21 cellular contexts compared by ENCODE assay signal in genomic region chr4:7740866-7741525, GRCh38.
"Had no signal": no experiment of that assay in that cellular context is flagged by ENCODE, and none has a peak within 500 bp of the region (broad histone marks: within the 10 kb centered on the region; RNA-seq: fewer than 3 reads in every experiment).

No MANE protein-coding gene starts in this region.

- H3K9me3 ChIP-seq: MG63, SK-N-SH had no signal

- H3K9ac ChIP-seq: SK-N-SH had no signal

- H3K36me3 ChIP-seq: MG63 had no signal

- H3K27me3 ChIP-seq: MG63 had no signal

- H3K4me3 ChIP-seq: MG63 had no signal

- ATAC-seq: HepG2 had no signal

- FAIRE-seq: HepG2, RCC 7860 had no signal

- DNase-seq: IMR-90, Karpas-422, KG1, MG63, NCI-H1092, NCI-H1436, NCI-H187, NCI-H2029, NCI-H2081 treated with DMSO at 0.1 percent for 48 hours, NCI-H2171, NCI-H226, NCI-H446, NCI-H510A, NCI-H524 treated with DMSO at 0.1 percent for 48 hours, NCI-H69, NCI-H774, RPMI8226, SHP77, SK-N-SH had no signal
